ENCODE assay signal across 28 cellular contexts in genomic region chrX:83326517-83326916, GRCh38.
"Had no signal": no experiment of that assay in that cellular context is flagged by ENCODE, and none has a peak within 500 bp of the region (broad histone marks: within the 10 kb centered on the region; RNA-seq: fewer than 3 reads in every experiment).

No MANE protein-coding gene starts in this region.

- H3K4me3 ChIP-seq: coronary artery, dorsolateral prefrontal cortex, esophagus muscularis mucosa, gastrocnemius medialis, heart left ventricle had no signal

- H3K9me3 ChIP-seq: esophagus muscularis mucosa, gastrocnemius medialis had no signal

- H3K27me3 ChIP-seq: brain microvascular endothelial cell, esophagus muscularis mucosa, foreskin keratinocyte, gastrocnemius medialis, heart left ventricle had no signal

- H3K27ac ChIP-seq: brain microvascular endothelial cell, coronary artery, dorsolateral prefrontal cortex, esophagus muscularis mucosa, foreskin keratinocyte, gastrocnemius medialis, heart left ventricle, WERI-Rb-1 had no signal

- DNase-seq: activated B cell treated with CpG ODN at 0.5 μM for 24 hours; activated CD4-positive, alpha-beta T cell treated with anti-CD3 and anti-CD28 coated beads for 48 hours; activated CD4-positive, alpha-beta T cell treated with anti-CD3 and anti-CD28 coated beads, Interleukin-2, amount 50 U/mL, for 1 hour; activated CD4-positive, alpha-beta T cell treated with anti-CD3 and anti-CD28 coated beads, Interleukin-2, amount 50 U/mL, for 48 hours; activated CD8-positive, alpha-beta memory T cell treated with anti-CD3 and anti-CD28 coated beads for 24 hours; activated CD8-positive, alpha-beta T cell treated with anti-CD3 and anti-CD28 coated beads for 36 hours; activated effector memory CD4-positive, alpha-beta T cell treated with Interleukin-2 at 50 U/mL for 16 hours; activated gamma-delta T cell treated with Interleukin-2 at 50 U/mL for 16 hours; activated naive CD4-positive, alpha-beta T cell treated with anti-CD3 and anti-CD28 coated beads, Interleukin-2, amount 50 U/mL, for 16 hours; activated naive CD4-positive, alpha-beta T cell treated with Interleukin-2 at 50 U/mL for 16 hours; activated T-cell treated with anti-CD3 and anti-CD28 coated beads, Interleukin-2, amount 50 U/mL, for 4 hours; amniotic stem cell; anterior cingulate cortex; brain microvascular endothelial cell; dorsolateral prefrontal cortex; effector memory CD4-positive, alpha-beta T cell; endodermal cell; foreskin keratinocyte; gastrocnemius medialis; glutamatergic neuron; heart left ventricle; T-helper 17 cell; T1000; WERI-Rb-1 had no signal

- H3K36me3 ChIP-seq: brain microvascular endothelial cell, esophagus muscularis mucosa, gastrocnemius medialis, heart left ventricle, WERI-Rb-1 had no signal

- H3K4me1 ChIP-seq: esophagus muscularis mucosa, foreskin keratinocyte, gastrocnemius medialis, heart left ventricle had no signal

- ATAC-seq: activated CD4-positive, CD25-positive, alpha-beta regulatory T cell treated with anti-CD3 and anti-CD28 coated beads, Interleukin-2, amount 50 U/mL, for 24 hours; activated CD8-positive, alpha-beta T cell treated with anti-CD3 and anti-CD28 coated beads for 36 hours; activated T-cell treated with anti-CD3 and anti-CD28 coated beads, Interleukin-2, amount 50 U/mL, for 4 hours; activated T-helper 17 cell treated with anti-CD3 and anti-CD28 coated beads, Interleukin-2, amount 50 U/mL, for 72 hours; foreskin keratinocyte; gastrocnemius medialis; heart left ventricle; T-helper 17 cell had no signal
